Comparison of ENCODE assay signal across 9 cellular contexts in the genomic region with DNA sequence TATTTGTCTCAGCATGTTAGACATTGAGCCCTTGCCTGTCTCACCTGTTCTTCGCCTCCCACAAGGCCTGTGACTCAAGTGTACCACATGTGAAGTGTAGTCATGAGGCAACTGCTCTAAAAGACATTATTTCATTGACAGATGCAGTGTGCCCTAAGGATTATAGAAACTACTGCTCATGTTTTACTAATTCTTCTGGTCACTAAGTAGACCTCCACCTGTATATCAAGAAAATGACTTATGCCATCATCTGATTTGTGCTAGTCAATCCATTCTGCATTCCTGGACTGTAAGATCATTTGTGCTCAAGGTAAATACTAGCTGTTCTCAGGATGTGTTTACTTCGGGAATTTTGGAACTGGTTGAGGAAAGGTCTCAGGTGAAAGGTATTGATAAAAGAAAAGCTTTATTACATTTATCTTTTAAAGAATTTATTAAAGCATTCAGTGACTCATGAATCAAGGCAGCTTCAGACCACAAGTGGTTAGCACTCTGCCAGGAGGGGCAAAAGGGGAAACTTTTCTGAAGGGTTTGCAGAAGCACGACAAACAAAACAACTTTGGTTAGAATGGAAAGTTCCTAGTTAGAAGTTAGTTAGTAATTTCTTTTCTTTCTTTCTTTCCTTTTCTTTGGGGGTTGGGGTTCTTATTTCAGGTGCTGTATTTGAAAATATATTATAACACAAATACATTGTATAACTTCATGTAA.
DNase-seq lines count a peak whose midpoint lies in the region; TF ChIP-seq lines count a peak whose summit lies in the region.
"Had no signal": no experiment of that assay in that cellular context is flagged by ENCODE, and none has a peak within 500 bp of the region (broad histone marks: within the 10 kb centered on the region; RNA-seq: fewer than 3 reads in every experiment).

No MANE protein-coding gene starts in this region.

- DNase-seq in activated CD8-positive, alpha-beta memory T cell treated with anti-CD3 and anti-CD28 coated beads for 4 hours (ENCODE audit: low read depth in 2 of 2): peak; percentile 21 to 41
- no peak for DNase-seq in activated CD8-positive, alpha-beta memory T cell treated with anti-CD3 and anti-CD28 coated beads for 24 hours
- peak; percentile 78 for DNase-seq in LHCN-M2 (ENCODE audit: low read depth)
- DNase-seq in brain microvascular endothelial cell: peak; percentile 72
- peak; percentile 22 for DNase-seq in stimulated activated CD8-positive, alpha-beta memory T cell treated with anti-CD3 and anti-CD28 coated beads, Interleukin-12 subunit alpha, Interleukin-12 subunit beta, amount 100 ng/mL, for 24 hours (ENCODE audit: extremely low read depth)
- no peak for DNase-seq in NCI-H446 (lab: John Stamatoyannopoulos, UW)
- no peak for DNase-seq in NCI-H1092 (lab: John Stamatoyannopoulos, UW)
- no peak for DNase-seq in BE2C

- H3K36me3 ChIP-seq in brain microvascular endothelial cell (replicated peaks) (no peaks in the 10 kb centered on the region), BE2C (no peaks in the 10 kb centered on the region)
- H3K36me3 ChIP-seq: BLaER1 had no signal

- TF ChIP-seq CTCF in brain microvascular endothelial cell (IDR thresholded peaks at IDR 0.05; ENCODE audit: low read depth, low read length, missing control alignments): no peak
- no peak for TF ChIP-seq CTCF in BE2C (IDR thresholded peaks at IDR 0.05; ENCODE audit: low read depth, low read length)

- no peaks in the 10 kb centered on the region for H3K9me3 ChIP-seq in BE2C
- H3K9me3 ChIP-seq: BLaER1 had no signal

- H3K4me3 ChIP-seq in brain microvascular endothelial cell (ENCODE audit: low read depth, low read length) (no peak overlapping the region), BE2C (ENCODE audit: low read depth, low read length) (no peak overlapping the region)
- H3K4me3 ChIP-seq: BLaER1 had no signal

- H3K4me1 ChIP-seq in BE2C: no peaks in the 10 kb centered on the region; the same call in 1 of the 2 replicates
- H3K4me1 ChIP-seq: BLaER1 had no signal

- in situ Hi-C loops in brain microvascular endothelial cell (cut with HindIII; ENCODE audit: low pct_ligation_motif_present, low sequenced_read_pairs): no loop called here

- H3K27ac ChIP-seq in brain microvascular endothelial cell: no peak overlapping the region
- H3K27ac ChIP-seq: BLaER1 had no signal

- H3K27me3 ChIP-seq in brain microvascular endothelial cell (replicated peaks) (no peaks in the 10 kb centered on the region), BE2C (no peaks in the 10 kb centered on the region)
- H3K27me3 ChIP-seq: BLaER1 had no signal

Comparison
In these comparisons a context has a peak if more than half of its experiments do, and no peak if none do; other contexts are left out.
1. DNase-seq: peak in activated CD8-positive, alpha-beta memory T cell treated with anti-CD3 and anti-CD28 coated beads for 4 hours (2 of 2), LHCN-M2 (single experiment), brain microvascular endothelial cell (single experiment) and stimulated activated CD8-positive, alpha-beta memory T cell treated with anti-CD3 and anti-CD28 coated beads, Interleukin-12 subunit alpha, Interleukin-12 subunit beta, amount 100 ng/mL, for 24 hours (single experiment); none in activated CD8-positive, alpha-beta memory T cell treated with anti-CD3 and anti-CD28 coated beads for 24 hours (single experiment), NCI-H446 (0 of 2), NCI-H1092 (single experiment) and BE2C (single experiment).